Comparison of ENCODE assay signal across 32 cellular contexts in the genomic region with DNA sequence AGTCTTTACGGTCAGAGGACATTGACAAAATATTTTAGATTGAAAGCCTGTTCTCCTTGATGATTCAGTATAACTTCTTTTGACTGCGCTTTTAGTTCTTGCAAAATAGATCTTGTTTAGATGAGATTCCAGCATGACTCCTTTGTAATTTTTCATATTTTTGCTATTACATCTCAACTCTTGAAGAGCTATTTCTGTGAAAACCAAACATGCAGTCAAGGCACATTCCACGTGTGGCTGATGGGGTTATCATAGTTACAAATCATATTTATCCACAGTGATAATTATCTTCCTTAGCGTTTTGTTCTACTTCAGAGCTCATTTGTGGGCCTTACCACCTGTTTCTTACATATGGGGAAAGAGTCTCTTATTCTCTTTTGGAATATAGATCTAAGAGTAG.
"Had no signal": no experiment of that assay in that cellular context is flagged by ENCODE, and none has a peak within 500 bp of the region (broad histone marks: within the 10 kb centered on the region; RNA-seq: fewer than 3 reads in every experiment).

No MANE protein-coding gene starts in this region.

- H3K9ac ChIP-seq: neural progenitor cell, parathyroid adenoma had no signal

- H3K36me3 Mint-ChIP-seq: natural killer cell; neural progenitor cell; stimulated activated memory B cell treated with anti-CD40 and anti-IgM and Interleukin-4, amounts not matched to agents 10 μg/mL and 1 μg/mL and 100 μg/mL, for 72 hours had no signal

- H3K4me2 ChIP-seq: neural progenitor cell, smooth muscle cell had no signal

- H2AFZ ChIP-seq: neural progenitor cell, parathyroid adenoma had no signal

- H3K9me3 ChIP-seq: ovary, psoas muscle, right lobe of liver, sigmoid colon, spleen, suprapubic skin, testis, tibial artery, transverse colon, upper lobe of right lung, uterus had no signal

- H3K4me1 ChIP-seq: neural progenitor cell, parathyroid adenoma, psoas muscle, right lobe of liver, sigmoid colon, spleen, testis, tibial artery, transverse colon, uterus had no signal

- H3K27ac ChIP-seq: neural progenitor cell, ovary, parathyroid adenoma, psoas muscle, right lobe of liver, sigmoid colon, skin epidermis, spleen, suprapubic skin, testis, tibial artery, transverse colon, upper lobe of right lung, uterus had no signal

- H3K79me2 ChIP-seq: parathyroid adenoma had no signal

- H3K4me3 Mint-ChIP-seq: naive thymus-derived CD4-positive, alpha-beta T cell; natural killer cell; nephron; neural progenitor cell; stimulated activated memory B cell treated with anti-CD40 and anti-IgM and Interleukin-4, amounts not matched to agents 10 μg/mL and 1 μg/mL and 100 μg/mL, for 72 hours; stimulated activated naive CD8-positive, alpha-beta T cell treated with anti-CD3 and anti-CD28 coated beads, Interleukin-15, amount 100 ng/mL, for 72 hours had no signal

- H3K4me1 Mint-ChIP-seq: natural killer cell; nephron; neural progenitor cell; stimulated activated memory B cell treated with anti-CD40 and anti-IgM and Interleukin-4, amounts not matched to agents 10 μg/mL and 1 μg/mL and 100 μg/mL, for 72 hours; stimulated activated naive CD8-positive, alpha-beta T cell treated with anti-CD3 and anti-CD28 coated beads, Interleukin-15, amount 100 ng/mL, for 72 hours had no signal

- H3K27ac Mint-ChIP-seq: naive thymus-derived CD4-positive, alpha-beta T cell; natural killer cell; nephron; neural progenitor cell; progenitor cell of endocrine pancreas; stimulated activated memory B cell treated with anti-CD40 and anti-IgM and Interleukin-4, amounts not matched to agents 10 μg/mL and 1 μg/mL and 100 μg/mL, for 72 hours had no signal

- H3K27me3 Mint-ChIP-seq: progenitor cell of endocrine pancreas; stimulated activated naive CD8-positive, alpha-beta T cell treated with anti-CD3 and anti-CD28 coated beads, Interleukin-15, amount 100 ng/mL, for 72 hours had no signal

- ATAC-seq: naive thymus-derived CD4-positive, alpha-beta T cell; natural killer cell; psoas muscle; right cardiac atrium; right lobe of liver; stimulated activated memory B cell treated with anti-CD40 and anti-IgM and Interleukin-4, amounts not matched to agents 10 μg/mL and 1 μg/mL and 100 μg/mL, for 72 hours; stimulated activated naive CD8-positive, alpha-beta T cell treated with anti-CD3 and anti-CD28 coated beads, Interleukin-15, amount 100 ng/mL, for 72 hours; stimulated activated naive CD8-positive, alpha-beta T cell treated with anti-CD3 and anti-CD28 coated beads, Interleukin-15, Interleukin-2, amounts not matched to agents 100 U/mL and 50 U/mL, for 24 hours; upper lobe of right lung had no signal

- H3K27me3 ChIP-seq: neural progenitor cell, ovary, right lobe of liver, sigmoid colon, suprapubic skin, testis, tibial artery, transverse colon, upper lobe of right lung, uterus had no signal

- H3K9me3 Mint-ChIP-seq: naive thymus-derived CD4-positive, alpha-beta T cell; natural killer cell; stimulated activated memory B cell treated with anti-CD40 and anti-IgM and Interleukin-4, amounts not matched to agents 10 μg/mL and 1 μg/mL and 100 μg/mL, for 72 hours; stimulated activated naive CD8-positive, alpha-beta T cell treated with anti-CD3 and anti-CD28 coated beads, Interleukin-15, amount 100 ng/mL, for 72 hours had no signal

- H3K36me3 ChIP-seq: neural progenitor cell, ovary, right lobe of liver, sigmoid colon, spleen, suprapubic skin, tibial artery, transverse colon, upper lobe of right lung, uterus had no signal

- DNase-seq: naive thymus-derived CD4-positive, alpha-beta T cell; natural killer cell; occipital lobe; ovary; posterior cingulate gyrus; psoas muscle; right cardiac atrium; right lobe of liver; sigmoid colon; spleen; stimulated activated CD4-positive, alpha-beta T cell treated with anti-CD3 and anti-CD28 coated beads, Interleukin-12 subunit alpha, Interleukin-12 subunit beta, amount 100 ng/mL, for 4 hours; stimulated activated CD4-positive, alpha-beta T cell treated with anti-CD3 and anti-CD28 coated beads, Interleukin-1b, Interleukin-23, amount 100 ng/mL, for 48 hours; stimulated activated CD4-positive, alpha-beta T cell treated with anti-CD3 and anti-CD28 coated beads, Interleukin-4, amount 100 ng/mL, for 1 hour; stimulated activated CD4-positive, alpha-beta T cell treated with anti-CD3 and anti-CD28 coated beads, Interleukin-4, amount 100 ng/mL, for 4 hours; stimulated activated CD8-positive, alpha-beta memory T cell treated with anti-CD3 and anti-CD28 coated beads, Interleukin-4, amount 100 ng/mL, for 48 hours; stimulated activated naive CD4-positive, alpha-beta T cell; stimulated activated naive CD8-positive, alpha-beta T cell treated with anti-CD3 and anti-CD28 coated beads, Interleukin-15, amount 100 ng/mL, for 72 hours; stimulated activated naive CD8-positive, alpha-beta T cell treated with anti-CD3 and anti-CD28 coated beads, Interleukin-15, Interleukin-2, amounts not matched to agents 100 U/mL and 50 U/mL, for 24 hours; substantia nigra; testis; tibial artery; transverse colon; upper lobe of right lung; uterus had no signal

- H3K4me3 ChIP-seq: neural progenitor cell, ovary, psoas muscle, right lobe of liver, sigmoid colon, skin epidermis, smooth muscle cell, spleen, suprapubic skin, testis, tibial artery, transverse colon, upper lobe of right lung, uterus had no signal
